8 cellular contexts compared by ENCODE assay signal in the genomic region with DNA sequence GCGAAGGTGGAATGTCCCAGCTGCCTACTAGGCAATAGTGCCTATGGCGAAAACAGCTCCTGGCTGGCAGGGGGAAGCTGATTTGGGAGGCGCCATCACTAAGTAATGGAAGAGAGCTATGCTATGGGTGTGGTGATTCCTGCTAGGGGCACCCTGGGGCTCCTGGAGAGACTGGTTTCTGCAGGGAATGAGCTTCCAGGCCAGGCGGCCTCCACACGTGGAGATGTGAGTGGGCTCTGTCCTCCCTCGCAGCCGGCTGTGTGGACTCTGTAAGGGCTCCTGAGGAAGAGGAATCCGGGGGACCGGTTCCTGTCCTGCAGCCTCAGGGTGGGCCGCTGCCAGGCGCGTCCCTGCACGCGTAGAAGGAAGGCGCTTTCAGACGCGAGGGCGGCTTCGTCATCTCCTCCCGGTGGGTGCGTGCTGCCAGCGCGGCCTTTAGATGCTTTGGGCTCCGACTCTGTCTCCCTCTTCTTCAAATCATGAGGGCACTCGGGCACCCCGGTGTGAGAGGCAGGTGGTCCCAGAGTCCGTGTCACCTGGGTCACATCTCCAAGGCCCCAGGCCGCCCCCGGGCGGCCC. TPM values are rescaled to one million over a fixed set of nuclear protein-coding genes. Genes with fewer than 3 reads are reported as not detected.
DNase-seq lines count a peak whose midpoint lies in the region; ATAC-seq and TF ChIP-seq lines count a peak whose summit lies in the region.

No MANE protein-coding gene starts in this region.

- H3K36me3 ChIP-seq in HCT116 (ENCODE audit: control insufficient read depth in 1 of 2, insufficient read depth in 2 of 2, low read length in 2 of 2) (no peaks in the 10 kb centered on the region), neural cell (ENCODE audit: insufficient read depth, low read length) (no peaks in the 10 kb centered on the region)

- no peak for TF ChIP-seq EP300 in neural cell (conservative IDR thresholded peaks at IDR 0.05; ENCODE audit: poor library complexity, severe bottlenecking)

- H3K27ac ChIP-seq in HCT116 (ENCODE audit: low read depth, low read length), result no peak overlapping the region; the same call in 1 of the 2 replicates
- no peak overlapping the region for H3K27ac ChIP-seq in neural cell (ENCODE audit: low read length)

- H3K27me3 Mint-ChIP-seq in activated B cell treated with CpG ODN at 0.5 μM for 24 hours, result peaks cover 7% of the 10 kb centered on the region

- H3K79me2 ChIP-seq in HCT116 (ENCODE audit: insufficient read depth, low read length) (no peaks in the 10 kb centered on the region), neural cell (replicated peaks; ENCODE audit: insufficient read depth, low read length) (no peaks in the 10 kb centered on the region)

- H3K27me3 ChIP-seq in HCT116 (ENCODE audit: insufficient read depth, low read length), result no peaks in the 10 kb centered on the region
- H3K27me3 ChIP-seq in neural cell (ENCODE audit: insufficient read depth, low read depth, low read length), result peaks cover 11% of the 10 kb centered on the region

- POLR2A ChIA-PET in HCT116 (lab: Charles Lee) (no interaction called here), activated B cell treated with CpG ODN at 0.5 μM for 24 hours (lab: Charles Lee) (interaction anchor here (1.2 to 1.5 kb wide), 2 partner anchors 13 to 99 kb away, joined by 5 to 10 read pairs; no protein-coding TSS in a partner anchor)

- H3K36me3 Mint-ChIP-seq in activated B cell treated with CpG ODN at 0.5 μM for 24 hours (ENCODE audit: low read depth), result no peaks in the 10 kb centered on the region

- no peak overlapping the region for H2AFZ ChIP-seq in HCT116 (ENCODE audit: low read depth, low read length, poor library complexity, severe bottlenecking)
- H2AFZ ChIP-seq in neural cell (ENCODE audit: low read depth, low read length), result no peak overlapping the region

- H3K4me3 ChIP-seq in HCT116 (replicated peaks in 1 of 2; ENCODE audit: low read depth in 1 of 2, low read length in 2 of 2), result no peak overlapping the region
- peak overlapping the region; percentile 64 for H3K4me3 ChIP-seq in epithelial cell of proximal tubule (ENCODE audit: low read depth, low read length)
- H3K4me3 ChIP-seq in neural cell (ENCODE audit: low read length), result peak overlapping the region; percentile 84

- no peaks in the 10 kb centered on the region for H3K9me3 ChIP-seq in HCT116 (ENCODE audit: control insufficient read depth in 1 of 2, insufficient read depth in 1 of 2, low read depth in 1 of 2, low read length in 2 of 2)
- H3K9me3 ChIP-seq in neural cell (ENCODE audit: low read length), result no peaks in the 10 kb centered on the region

- peak overlapping the region; percentile 36 for H3K4me3 Mint-ChIP-seq in activated B cell treated with CpG ODN at 0.5 μM for 24 hours

- CTCF ChIA-PET in HCT116 (lab: Charles Lee), result interaction anchor here (0.6 to 2.6 kb wide), 12 partner anchors 8 to 383 kb away, joined by 3 to 48 read pairs (median 7); no protein-coding TSS in a partner anchor
- CTCF ChIA-PET in activated B cell treated with CpG ODN at 0.5 μM for 24 hours (lab: Charles Lee), result interaction anchor here (0.6 to 4.7 kb wide), 21 partner anchors 8 to 1187 kb away, joined by 3 to 117 read pairs (median 5); partner anchors contain the start of gene IMPA2

- in situ Hi-C loops in KBM-7 (cut with MboI; ENCODE audit: low pct_unique_long_range_greater_than_20kb, low sequenced_read_pairs), result no loop called here

- H3K4me1 Mint-ChIP-seq in activated B cell treated with CpG ODN at 0.5 μM for 24 hours, result peaks cover 12% of the 10 kb centered on the region

- ATAC-seq in HCT116, result no peak
- no peak for ATAC-seq in activated B cell treated with CpG ODN at 0.5 μM for 24 hours (ENCODE audit: low read depth)
- no peak for ATAC-seq in HG03108 (IDR thresholded peaks at IDR 0.05; ENCODE audit: unreplicated experiment)

- RAD21 ChIA-PET in HCT116 (lab: Charles Lee; ENCODE audit: low non-redundant PET in 1 of 2, low total read pairs in 2 of 2, uncharacterized antibody in 2 of 2, unreplicated experiment in 2 of 2), result interaction anchor here (1.3 to 1.9 kb wide), 4 partner anchors 100 to 383 kb away, joined by 4 to 12 read pairs (median 6); no protein-coding TSS in a partner anchor

- DNase-seq in HCT116 (ENCODE audit: low read depth, low spot score) (no peak), activated B cell treated with CpG ODN at 0.5 μM for 24 hours (no peak), epithelial cell of proximal tubule (ENCODE audit: low read depth) (no peak), KBM-7 (no peak), COR-L47 (lab: John Stamatoyannopoulos, UW) (no peak), NCI-H524 (lab: John Stamatoyannopoulos, UW) (no peak)

- H3K9me2 ChIP-seq in HCT116 (ENCODE audit: insufficient read depth) (no peaks in the 10 kb centered on the region), neural cell (ENCODE audit: insufficient read depth, low read length) (no peaks in the 10 kb centered on the region)

- BruUV-seq in HCT116 (replicated peaks; lab: Mats Ljungman, UMichigan), result no TSS peak

- TF ChIP-seq RAD21 in HCT116 (IDR thresholded peaks at IDR 0.05; ENCODE audit: low read depth) (no peak), neural cell (conservative IDR thresholded peaks at IDR 0.05) (no peak)

- peaks cover 0 to 12% of the 10 kb centered on the region in 2 experiments; a peak in 2 of 4 replicates for H3K4me1 ChIP-seq in HCT116 (ENCODE audit: control insufficient read depth in 1 of 2, insufficient read depth in 2 of 2, low read length in 2 of 2)

- no peak for TF ChIP-seq POLR2A in HCT116 (IDR thresholded peaks at IDR 0.05; ENCODE audit: borderline replicate concordance, extremely low read depth, insufficient read depth, insufficient read length)

- H3K4me2 ChIP-seq in HCT116 (ENCODE audit: low read length) (peak overlapping the region; percentile 85; the same call in 1 of the 2 replicates), neural cell (ENCODE audit: low read length) (no peak overlapping the region)

- no peaks in the 10 kb centered on the region for H4K20me1 ChIP-seq in HCT116 (ENCODE audit: insufficient read depth)
- no peaks in the 10 kb centered on the region for H4K20me1 ChIP-seq in neural cell (ENCODE audit: insufficient read depth)

- H3F3A ChIP-seq in neural cell (ENCODE audit: insufficient read depth, low read length, poor library complexity, severe bottlenecking), result no peaks in the 10 kb centered on the region

- TF ChIP-seq CTCF in HCT116 (IDR thresholded peaks at IDR 0.05 in 2 of 3, conservative IDR thresholded peaks at IDR 0.05 in 1 of 3; ENCODE audit: borderline replicate concordance in 1 of 3, insufficient read depth in 1 of 3, low read depth in 2 of 3, low read length in 2 of 3) (no peak), activated B cell treated with CpG ODN at 0.5 μM for 24 hours (IDR thresholded peaks at IDR 0.05) (no peak), epithelial cell of proximal tubule (conservative IDR thresholded peaks at IDR 0.05; ENCODE audit: low read depth, low read length) (no peak), neural cell (IDR thresholded peaks at IDR 0.05; ENCODE audit: poor library complexity, severe bottlenecking) (no peak)

- H3K27ac Mint-ChIP-seq in activated B cell treated with CpG ODN at 0.5 μM for 24 hours, result no peak overlapping the region

- H3K9ac ChIP-seq in HCT116 (ENCODE audit: low read length) (no peak overlapping the region), neural cell (ENCODE audit: low read length) (peak overlapping the region; percentile 62)

- intact Hi-C loops in HCT116 (cut with micrococcal nuclease), result loop anchor here (10.0 kb wide), 1 partner anchor 383 kb away; no protein-coding TSS in a partner anchor
- intact Hi-C loops in activated B cell treated with CpG ODN at 0.5 μM for 24 hours (cut with micrococcal nuclease), result loop anchor here (5.0 kb wide), 1 partner anchor 186 kb away; the partner anchor contains the start of gene CHMP1B

- no peaks in the 10 kb centered on the region for H3K9me3 Mint-ChIP-seq in activated B cell treated with CpG ODN at 0.5 μM for 24 hours

TF ChIP-seq in HCT116, 20 proteins besides CTCF, POLR2A, EP300 and RAD21:
- TF ChIP-seq ELF1 (IDR thresholded peaks at IDR 0.05; ENCODE audit: borderline replicate concordance, low read depth) (no peak), SIN3A (IDR thresholded peaks at IDR 0.05; ENCODE audit: low read depth) (no peak), FOSL1 (IDR thresholded peaks at IDR 0.05; ENCODE audit: low read depth) (no peak), POLR2AphosphoS5 (IDR thresholded peaks at IDR 0.05; ENCODE audit: low read depth, low read length) (no peak), EZH2 (IDR thresholded peaks at IDR 0.05) (no peak), ZNF274 (IDR thresholded peaks at IDR 0.05; ENCODE audit: low read depth, low read length) (no peak), EZH2phosphoT487 (IDR thresholded peaks at IDR 0.05; ENCODE audit: borderline replicate concordance) (no peak), SRF (IDR thresholded peaks at IDR 0.05; ENCODE audit: low read depth) (no peak), CBX3 (IDR thresholded peaks at IDR 0.05; ENCODE audit: low read depth) (no peak), CEBPB (IDR thresholded peaks at IDR 0.05; ENCODE audit: low read depth) (no peak), EGR1 (IDR thresholded peaks at IDR 0.05; ENCODE audit: low read depth) (no peak)

TF ChIP-seq in neural cell, 6 proteins besides CTCF, POLR2A, EP300 and RAD21:
- no peak for TF ChIP-seq EZH2 (IDR thresholded peaks at IDR 0.05; ENCODE audit: borderline replicate concordance, insufficient read depth, low read length, poor library complexity, severe bottlenecking)

RNA-seq across cellular contexts. Expression of gene ANKRD62, which starts 55.5 kb away (rescaled TPM):
- total RNA-seq in HCT116 (2021; ENCODE audit: unreplicated experiment) (0.34 TPM), activated B cell treated with CpG ODN at 0.5 μM for 24 hours (not detected in 2 replicates), epithelial cell of proximal tubule (not detected in 2 replicates)
- 0.02 TPM in 1 of 2 replicates, not detected in the other for polyA plus RNA-seq in HCT116 (2012)
- not detected in 2 replicates for polyA plus RNA-seq in neural cell
- polyA minus RNA-seq in neural cell, result not detected in 2 replicates

RNA-seq across cellular contexts. Expression of gene IMPA2, which starts 56.9 kb away (rescaled TPM):
- total RNA-seq in HCT116 (2021; ENCODE audit: unreplicated experiment) (32.5 TPM), activated B cell treated with CpG ODN at 0.5 μM for 24 hours (5.8 and 7.5 TPM in 2 replicates), epithelial cell of proximal tubule (59.0 and 89.9 TPM in 2 replicates)
- 22.4 and 24.8 TPM in 2 replicates for polyA plus RNA-seq in HCT116 (2012)
- polyA plus RNA-seq in neural cell, result 2.7 and 3.6 TPM in 2 replicates
- 1.7 TPM in 2 replicates for polyA minus RNA-seq in neural cell

Comparison
In these comparisons a context has a peak if more than half of its experiments do, and no peak if none do; other contexts are left out.
1. H3K4me3 ChIP-seq: peak in epithelial cell of proximal tubule (single experiment) and neural cell (single experiment); none in HCT116 (0 of 2).